In genomic region chr20:44209691-44210421, GRCh38 we compare ENCODE assay signal across 8 cellular contexts. TPM values are rescaled to one million over a fixed set of nuclear protein-coding genes. Genes with fewer than 3 reads are reported as not detected.
DNase-seq lines count a peak whose midpoint lies in the region; ATAC-seq and TF ChIP-seq lines count a peak whose summit lies in the region.

No MANE protein-coding gene starts in this region.

- H3K9me3 Mint-ChIP-seq in activated T-helper 17 cell treated with anti-CD3 and anti-CD28 coated beads, Interleukin-2, amount 50 U/mL, for 72 hours, result no peaks in the 10 kb centered on the region

- H3K4me1 Mint-ChIP-seq in activated T-helper 17 cell treated with anti-CD3 and anti-CD28 coated beads, Interleukin-2, amount 50 U/mL, for 72 hours, result peaks cover 36% of the 10 kb centered on the region

- DNase-seq in cardiac septum (ENCODE audit: low spot score), result peak; percentile 89
- DNase-seq in pons (ENCODE audit: low spot score), result peak; percentile 29
- DNase-seq in activated CD4-positive, CD25-positive, alpha-beta regulatory T cell (lab: John Stamatoyannopoulos, UW), result no peak
- no peak for DNase-seq in occipital lobe (lab: John Stamatoyannopoulos, UW)

- peak overlapping the region; percentile 90 for H3K4me3 Mint-ChIP-seq in activated T-helper 17 cell treated with anti-CD3 and anti-CD28 coated beads, Interleukin-2, amount 50 U/mL, for 72 hours

- peak overlapping the region; percentile 77 for H3K4me3 ChIP-seq in GM12875 (ENCODE audit: low read depth, low read length)

- intact Hi-C loops in cardiac septum (cut with DNase I), result loop anchor here (5.0 kb wide), 1 partner anchor 402 kb away; no protein-coding TSS in a partner anchor

- peak; percentile 1 for ATAC-seq in HG03521 (IDR thresholded peaks at IDR 0.05; ENCODE audit: unreplicated experiment)
- ATAC-seq in activated T-helper 17 cell treated with anti-CD3 and anti-CD28 coated beads, Interleukin-2, amount 50 U/mL, for 72 hours (replicated peaks), result no peak
- ATAC-seq in HG02759 (IDR thresholded peaks at IDR 0.05; ENCODE audit: unreplicated experiment), result no peak

- H3K36me3 Mint-ChIP-seq in activated T-helper 17 cell treated with anti-CD3 and anti-CD28 coated beads, Interleukin-2, amount 50 U/mL, for 72 hours (ENCODE audit: low read depth), result peaks cover 58% of the 10 kb centered on the region

- H3K27me3 Mint-ChIP-seq in activated T-helper 17 cell treated with anti-CD3 and anti-CD28 coated beads, Interleukin-2, amount 50 U/mL, for 72 hours, result no peaks in the 10 kb centered on the region

- peak overlapping the region; percentile 94 for H3K27ac Mint-ChIP-seq in activated T-helper 17 cell treated with anti-CD3 and anti-CD28 coated beads, Interleukin-2, amount 50 U/mL, for 72 hours

- TF ChIP-seq CTCF in GM12875 (IDR thresholded peaks at IDR 0.05; ENCODE audit: borderline replicate concordance, insufficient read depth, low read depth, low read length), result no peak

RNA-seq across cellular contexts. Expression of gene OSER1, which starts 0.7 kb away (rescaled TPM):
- total RNA-seq in activated T-helper 17 cell treated with anti-CD3 and anti-CD28 coated beads, Interleukin-2, amount 50 U/mL, for 72 hours, result 10 to 100 TPM; 30.5 to 38.6 TPM
- total RNA-seq in cardiac septum (28.4 TPM), occipital lobe (35.9 TPM)

RNA-seq across cellular contexts. Expression of gene JPH2, which starts 22.9 kb away (rescaled TPM):
- under 1 TPM; 0.09 to 0.42 TPM for total RNA-seq in activated T-helper 17 cell treated with anti-CD3 and anti-CD28 coated beads, Interleukin-2, amount 50 U/mL, for 72 hours
- total RNA-seq in cardiac septum, result 182 TPM
- total RNA-seq in occipital lobe, result 0.16 TPM

RNA-seq across cellular contexts. Expression of gene GDAP1L1, which starts 37.3 kb away (rescaled TPM):
- total RNA-seq in activated T-helper 17 cell treated with anti-CD3 and anti-CD28 coated beads, Interleukin-2, amount 50 U/mL, for 72 hours, result not detected
- total RNA-seq in cardiac septum, result 0.67 TPM
- total RNA-seq in occipital lobe, result 121 TPM

Comparison
In these comparisons a context has a peak if more than half of its experiments do, and no peak if none do; other contexts are left out.
1. DNase-seq: peak in cardiac septum (single experiment) and pons (single experiment); none in activated CD4-positive, CD25-positive, alpha-beta regulatory T cell (0 of 4) and occipital lobe (single experiment).
2. RNA of gene JPH2, which starts 22.9 kb away (total RNA-seq): 182 TPM in cardiac septum (single experiment); 0.09 to 0.42 TPM in activated T-helper 17 cell treated with anti-CD3 and anti-CD28 coated beads, Interleukin-2, amount 50 U/mL, for 72 hours and 0.16 TPM in occipital lobe (single experiment); every median in the first group is over 100 times any median in the second.
3. RNA of gene GDAP1L1, which starts 37.3 kb away (total RNA-seq): 121 TPM in occipital lobe (single experiment); 0.67 TPM in cardiac septum (single experiment) and not detected in activated T-helper 17 cell treated with anti-CD3 and anti-CD28 coated beads, Interleukin-2, amount 50 U/mL, for 72 hours; every median in the first group is over 10 times any median in the second.